8 cellular contexts compared by ENCODE assay signal in genomic region chr20:32018269-32019155, GRCh38. TPM values are rescaled to one million over a fixed set of nuclear protein-coding genes. Genes with fewer than 3 reads are reported as not detected.
DNase-seq lines count a peak whose midpoint lies in the region; ATAC-seq and TF ChIP-seq lines count a peak whose summit lies in the region.

No MANE protein-coding gene starts in this region.

- TF ChIP-seq CTCF in osteoblast (IDR thresholded peaks at IDR 0.05; ENCODE audit: extremely low read depth, low read depth, low read length) = no peak

- H3K4me1 ChIP-seq in osteoblast (ENCODE audit: insufficient read depth, low read length) = no peaks in the 10 kb centered on the region
- peaks cover 1% of the 10 kb centered on the region for H3K4me1 ChIP-seq in urinary bladder (ENCODE audit: insufficient read depth)

- no peak overlapping the region for H3K27ac ChIP-seq in osteoblast (ENCODE audit: low read depth, low read length)
- no peak overlapping the region for H3K27ac ChIP-seq in urinary bladder (ENCODE audit: low read depth)

- no peaks in the 10 kb centered on the region for H3K79me2 ChIP-seq in osteoblast (ENCODE audit: insufficient read depth, low read length)

- H3K4me2 ChIP-seq in osteoblast (ENCODE audit: insufficient read depth, low read length) = peak overlapping the region; percentile 43

- peak overlapping the region; percentile 19 for H3K4me3 ChIP-seq in osteoblast (ENCODE audit: insufficient read depth, low read length)
- H3K4me3 ChIP-seq in urinary bladder (ENCODE audit: low read depth, low read length) = peak overlapping the region; percentile 59

- H2AFZ ChIP-seq in osteoblast (ENCODE audit: low read length) = no peak overlapping the region

- peak; percentile 68 for ATAC-seq in esophagus mucosa
- ATAC-seq in HG03520 (IDR thresholded peaks at IDR 0.05; ENCODE audit: unreplicated experiment) = no peak

- peak; percentile 91 for DNase-seq in 8988T
- peak; percentile 35 for DNase-seq in H4 (ENCODE audit: low spot score)
- peak; percentile 83 for DNase-seq in NCI-H510A (lab: John Stamatoyannopoulos, UW)
- peak; percentile 78 for DNase-seq in activated CD8-positive, alpha-beta memory T cell treated with anti-CD3 and anti-CD28 coated beads for 24 hours
- peak; percentile 88 for DNase-seq in osteoblast (ENCODE audit: insufficient read length, low spot score, missing footprints)

- no peaks in the 10 kb centered on the region for H4K20me1 ChIP-seq in osteoblast (ENCODE audit: insufficient read depth, low read length)

- no peaks in the 10 kb centered on the region for H3K9me3 ChIP-seq in osteoblast (ENCODE audit: low read depth, low read length)

- WGBS in urinary bladder = under 1% methylated on average over 67 of the region's 67 CpGs

- peaks cover 59% of the 10 kb centered on the region for H3K27me3 ChIP-seq in osteoblast (ENCODE audit: insufficient read depth, low read length)

- H3K36me3 ChIP-seq in osteoblast (ENCODE audit: insufficient read depth, low read length) (no peaks in the 10 kb centered on the region), urinary bladder (ENCODE audit: insufficient read depth) (no peaks in the 10 kb centered on the region)

RNA-seq across cellular contexts. Expression of gene CCM2L, which starts 8.3 kb away (rescaled TPM):
- 0.04 TPM in 1 of 2 replicates, not detected in the other for total RNA-seq in H4 (2014; rRNA removed; shearing (Covaris generic))
- total RNA-seq in esophagus mucosa (1.2 TPM), osteoblast (not detected in 2 replicates), urinary bladder (5.8 TPM)
- 9.3 TPM for polyA plus RNA-seq in urinary bladder

RNA-seq across cellular contexts. Expression of gene HCK, which starts 33.5 kb away (rescaled TPM):
- total RNA-seq in H4 (2014; rRNA removed; shearing (Covaris generic)) = not detected in 2 replicates
- total RNA-seq in esophagus mucosa (2.9 TPM), osteoblast (0.36 TPM in 1 of 2 replicates, not detected in the other), urinary bladder (8.3 TPM)
- 12.2 TPM for polyA plus RNA-seq in urinary bladder

RNA-seq across cellular contexts. Expression of gene XKR7, which starts 50.6 kb away (rescaled TPM):
- total RNA-seq in H4 (2014; rRNA removed; shearing (Covaris generic)) = not detected in 2 replicates
- not detected for total RNA-seq in esophagus mucosa
- under 0.01 TPM in 1 of 2 replicates, not detected in the other for total RNA-seq in osteoblast
- total RNA-seq in urinary bladder = 0.05 TPM
- 0.03 TPM for polyA plus RNA-seq in urinary bladder

Comparison
In these comparisons a context has a peak if more than half of its experiments do, and no peak if none do; other contexts are left out.
1. DNase-seq: peak in every context shown above with its lines; median percentile 91 in 8988T; 88 in osteoblast; 83 in NCI-H510A; 78 in activated CD8-positive, alpha-beta memory T cell treated with anti-CD3 and anti-CD28 coated beads for 24 hours; 35 in H4.